ENCODE assay signal across 10 cellular contexts in genomic region chr21:17903029-17903806, GRCh38.
DNase-seq lines count a peak whose midpoint lies in the region; ATAC-seq and TF ChIP-seq lines count a peak whose summit lies in the region.
"Had no signal": no experiment of that assay in that cellular context is flagged by ENCODE, and none has a peak within 500 bp of the region (broad histone marks: within the 10 kb centered on the region; RNA-seq: fewer than 3 reads in every experiment).

No MANE protein-coding gene starts in this region.

- DNase-seq in SKM-1 treated with dmso at 0.1 percent for 144 hours (lab: John Stamatoyannopoulos, UW; ENCODE audit: unreplicated experiment) (peak; percentile 1), SKM-1 (lab: John Stamatoyannopoulos, UW; ENCODE audit: unreplicated experiment) (no peak), NCI-H2227 (lab: John Stamatoyannopoulos, UW; ENCODE audit: unreplicated experiment) (peak; percentile 53), MCF 10A (ENCODE audit: unreplicated experiment) (peak; percentile 45), lung (ENCODE audit: low spot score) (no peak), mucosa of gallbladder (ENCODE audit: low spot score) (no peak)

- WGBS in lung, 2 donors: 56 to 65% methylated on average over 4 of the region's 4 CpGs

- no peak overlapping the region for H3K27ac Mint-ChIP-seq in MCF 10A (ENCODE audit: low read depth, unreplicated experiment)
- H3K27ac Mint-ChIP-seq: T-helper 1 cell treated with Interleukin-12 subunit alpha and Interleukin-12 subunit beta and Interleukin-4 antibody, amounts not matched to agents 30 μg/mL and 1 μg/mL, for 36 hours had no signal

- H3K36me3 ChIP-seq in lung (ENCODE audit: control insufficient read depth in 2 of 2, insufficient read depth in 2 of 2, low read length in 2 of 2): no peaks in the 10 kb centered on the region
- H3K36me3 ChIP-seq: BLaER1 treated with 17β-estradiol and CSF1 and Interleukin-3, amounts not matched to agents 10 nM and 100 nM had no signal

- CTCF ChIA-PET in MCF 10A (lab: Yijun Ruan, JAX): interaction anchor here (0.7 to 3.3 kb wide), 16 partner anchors 10 to 231 kb away, joined by 3 to 34 read pairs (median 4); no protein-coding TSS in a partner anchor

- peaks cover 12% of the 10 kb centered on the region for H3K4me1 Mint-ChIP-seq in MCF 10A (ENCODE audit: insufficient read depth, unreplicated experiment)

- H3K9me3 Mint-ChIP-seq in MCF 10A (ENCODE audit: unreplicated experiment): no peaks in the 10 kb centered on the region

- H3K36me3 Mint-ChIP-seq in MCF 10A (ENCODE audit: insufficient read depth, unreplicated experiment): no peaks in the 10 kb centered on the region

- intact Hi-C loops in MCF 10A (cut with micrococcal nuclease): loop anchor here (1.0 to 2.0 kb wide), 2 partner anchors 84 to 224 kb away; partner anchors contain the start of gene C21orf91

- H3K4me3 Mint-ChIP-seq in MCF 10A (ENCODE audit: unreplicated experiment): no peak overlapping the region
- H3K4me3 Mint-ChIP-seq: T-helper 1 cell treated with Interleukin-12 subunit alpha and Interleukin-12 subunit beta and Interleukin-4 antibody, amounts not matched to agents 30 μg/mL and 1 μg/mL, for 36 hours had no signal

- H3K9me3 ChIP-seq in lung (ENCODE audit: control insufficient read depth in 2 of 2, insufficient read depth in 1 of 2, low read length in 1 of 2): no peaks in the 10 kb centered on the region

- no peak overlapping the region for H3K4me3 ChIP-seq in lung
- H3K4me3 ChIP-seq: BLaER1 treated with 17β-estradiol and CSF1 and Interleukin-3, amounts not matched to agents 10 nM and 100 nM had no signal

- H3K27me3 ChIP-seq in lung (ENCODE audit: control insufficient read depth, insufficient read depth): no peaks in the 10 kb centered on the region
- H3K27me3 ChIP-seq: BLaER1 treated with 17β-estradiol and CSF1 and Interleukin-3, amounts not matched to agents 10 nM and 100 nM had no signal

- no TSS peak for BruUV-seq in MCF 10A (replicated peaks; lab: Mats Ljungman, UMichigan)

- TF ChIP-seq CTCF in MCF 10A (IDR thresholded peaks at IDR 0.05; ENCODE audit: unreplicated experiment): peak; percentile 9
- peak; percentile 10 for TF ChIP-seq CTCF in lung (IDR thresholded peaks at IDR 0.05; ENCODE audit: control extremely low read depth, extremely low read depth)

- no peaks in the 10 kb centered on the region for H3K27me3 Mint-ChIP-seq in MCF 10A (ENCODE audit: insufficient read depth, unreplicated experiment)

- H3K27ac ChIP-seq in lung (ENCODE audit: low read depth in 1 of 2, low read length in 1 of 2): no peak overlapping the region
- H3K27ac ChIP-seq: BLaER1 treated with 17β-estradiol and CSF1 and Interleukin-3, amounts not matched to agents 10 nM and 100 nM had no signal

- peaks cover 0 to 9% of the 10 kb centered on the region in 2 donors for H3K4me1 ChIP-seq in lung (ENCODE audit: control insufficient read depth in 2 of 2, insufficient read depth in 2 of 2, low read length in 2 of 2)

- no peak for ATAC-seq in lung (ENCODE audit: insufficient read depth, low FRiP score)
- ATAC-seq in HG02798 (IDR thresholded peaks at IDR 0.05; ENCODE audit: poor library complexity, unreplicated experiment): no peak
- no peak for ATAC-seq in GM21381 (IDR thresholded peaks at IDR 0.05; ENCODE audit: unreplicated experiment)

- POLR2A ChIA-PET in MCF 10A (lab: Yijun Ruan, JAX): interaction anchor here (0.7 to 1.2 kb wide), 5 partner anchors 19 to 225 kb away, joined by 3 to 4 read pairs (median 3); no protein-coding TSS in a partner anchor

Comparison
In these comparisons a context has a peak if more than half of its experiments do, and no peak if none do; other contexts are left out.
1. DNase-seq: peak in SKM-1 treated with dmso at 0.1 percent for 144 hours (single experiment), NCI-H2227 (single experiment) and MCF 10A (single experiment); none in SKM-1 (single experiment), lung (single experiment) and mucosa of gallbladder (single experiment).